Comparison of ENCODE assay signal across 14 cellular contexts in genomic region chr2:96602330-96602823, GRCh38. TPM values are rescaled to one million over a fixed set of nuclear protein-coding genes. Genes with fewer than 3 reads are reported as not detected.
A peak's percentile ranks its signal among the peaks of the same experiment; 100 is the strongest.
DNase-seq lines count a peak whose midpoint lies in the region; ATAC-seq, FAIRE-seq and TF ChIP-seq lines count a peak whose summit lies in the region.
"Had no signal": no experiment of that assay in that cellular context is flagged by ENCODE, and none has a peak within 500 bp of the region (broad histone marks: within the 10 kb centered on the region; RNA-seq: fewer than 3 reads in every experiment).

No MANE protein-coding gene starts in this region.

- peaks cover 5% of the 10 kb centered on the region for H3K4me1 ChIP-seq in CD4-positive, CD25-positive, alpha-beta regulatory T cell (ENCODE audit: control insufficient read depth, insufficient read depth, low read length, poor library complexity, severe bottlenecking)
- H3K4me1 ChIP-seq in HEK293 (ENCODE audit: control insufficient read depth, insufficient read depth, low read length) (no peaks in the 10 kb centered on the region), HepG2 (ENCODE audit: insufficient read depth, low read length) (peaks cover 28% of the 10 kb centered on the region), suprapubic skin (no peaks in the 10 kb centered on the region)

- peak overlapping the region; percentile 47 for H3K4me2 ChIP-seq in HepG2 (ENCODE audit: low read depth, low read length)

- H4K20me1 ChIP-seq in HepG2 (ENCODE audit: insufficient read depth, low read length), result no peaks in the 10 kb centered on the region

- no peaks in the 10 kb centered on the region for H3K27me3 Mint-ChIP-seq in CD4-positive, CD25-positive, alpha-beta regulatory T cell
- H3K27me3 Mint-ChIP-seq in activated T-helper 17 cell treated with anti-CD3 and anti-CD28 coated beads, Interleukin-2, amount 50 U/mL, for 72 hours, result no peaks in the 10 kb centered on the region

- CTCF ChIA-PET in HEK293 (lab: Yijun Ruan, JAX), result interaction anchor here (0.5 to 1.6 kb wide), 4 partner anchors 28 to 510 kb away, joined by 3 to 6 read pairs (median 3); no protein-coding TSS in a partner anchor
- CTCF ChIA-PET in HepG2 (lab: Yijun Ruan, JAX; ENCODE audit: low intra/inter-chr PET ratio, low total read pairs), result no interaction called here

- intact Hi-C loops in HepG2 (cut with micrococcal nuclease; ENCODE audit: unreplicated experiment), result loop anchor here (5.0 to 10.0 kb wide), 6 partner anchors 35 to 350 kb away; partner anchors contain the start of genes CNNM3, CNNM4 and KANSL3

- H3K36me3 ChIP-seq in CD4-positive, CD25-positive, alpha-beta regulatory T cell (ENCODE audit: control insufficient read depth, insufficient read depth, low read length), result peaks cover 82% of the 10 kb centered on the region
- H3K36me3 ChIP-seq in HEK293 (ENCODE audit: control insufficient read depth in 2 of 2, insufficient read depth in 1 of 2, low read length in 2 of 2), result peaks cover 48 to 95% of the 10 kb centered on the region in 2 experiments
- H3K36me3 ChIP-seq in HepG2 (replicated peaks in 1 of 2; ENCODE audit: control insufficient read depth in 1 of 2, insufficient read depth in 2 of 2, low read length in 2 of 2), result peaks cover 45 to 86% of the 10 kb centered on the region in 2 experiments
- H3K36me3 ChIP-seq in suprapubic skin, result peaks cover 95% of the 10 kb centered on the region

- no peak for FAIRE-seq in HepG2 (lab: Jason Lieb, UNC)
- FAIRE-seq: endothelial cell of umbilical vein had no signal

- no peak overlapping the region for H3K9ac ChIP-seq in HepG2 (ENCODE audit: insufficient read depth, low read depth, low read length)

- H3K4me1 Mint-ChIP-seq in CD4-positive, CD25-positive, alpha-beta regulatory T cell, result peaks cover 0 to 18% (median 10%) of the 10 kb centered on the region in 4 donors
- H3K4me1 Mint-ChIP-seq in activated T-helper 17 cell treated with anti-CD3 and anti-CD28 coated beads, Interleukin-2, amount 50 U/mL, for 72 hours, result peaks cover 21% of the 10 kb centered on the region

- H3K4me3 ChIP-seq in CD4-positive, CD25-positive, alpha-beta regulatory T cell (ENCODE audit: low read depth, low read length), result no peak overlapping the region
- H3K4me3 ChIP-seq in HEK293 (ENCODE audit: low read depth, low read length) (no peak overlapping the region), HepG2 (replicated peaks in 1 of 3; ENCODE audit: insufficient read depth in 1 of 3, low read depth in 2 of 3, low read length in 3 of 3) (peak overlapping the region in 1 of 3 experiments; percentile 20; a peak in 1 of 6 replicates), suprapubic skin (no peak overlapping the region)
- H3K4me3 ChIP-seq: SJSA1 had no signal

- BruUV-seq in HepG2 (replicated peaks; lab: Mats Ljungman, UMichigan), result no TSS peak

- H2AFZ ChIP-seq in HepG2 (ENCODE audit: low read length), result no peak overlapping the region

- no peak overlapping the region for H3K27ac ChIP-seq in CD4-positive, CD25-positive, alpha-beta regulatory T cell (ENCODE audit: insufficient read depth, low read length, poor library complexity, severe bottlenecking)
- H3K27ac ChIP-seq in HEK293 (ENCODE audit: extremely low read depth, low read depth, low read length) (no peak overlapping the region), HepG2 (ENCODE audit: extremely low read length, insufficient read depth, low read length) (peak overlapping the region; percentile 67), suprapubic skin (no peak overlapping the region)
- H3K27ac ChIP-seq: HL-60, SJSA1 had no signal

- peaks cover 73% of the 10 kb centered on the region for H3K36me3 Mint-ChIP-seq in CD4-positive, CD25-positive, alpha-beta regulatory T cell
- peaks cover 100% of the 10 kb centered on the region for H3K36me3 Mint-ChIP-seq in activated T-helper 17 cell treated with anti-CD3 and anti-CD28 coated beads, Interleukin-2, amount 50 U/mL, for 72 hours (ENCODE audit: low read depth)

- TF ChIP-seq EP300 in HepG2 (IDR thresholded peaks at IDR 0.05; ENCODE audit: low read depth in 2 of 2, low read length in 2 of 2) (no peak), HepG2 (CRISPR knock-in tag; IDR thresholded peaks at IDR 0.05; ENCODE audit: borderline replicate concordance) (no peak), suprapubic skin (IDR thresholded peaks at IDR 0.05) (no peak)

- no peaks in the 10 kb centered on the region for H3K9me3 ChIP-seq in CD4-positive, CD25-positive, alpha-beta regulatory T cell (ENCODE audit: control insufficient read depth in 2 of 2, low read length in 2 of 2)
- H3K9me3 ChIP-seq in HEK293 (ENCODE audit: control insufficient read depth, insufficient read depth, low read depth, low read length) (no peaks in the 10 kb centered on the region), HepG2 (ENCODE audit: low read length) (no peaks in the 10 kb centered on the region), suprapubic skin (no peaks in the 10 kb centered on the region)
- H3K9me3 ChIP-seq: SJSA1 had no signal

- no peaks in the 10 kb centered on the region for H3K27me3 ChIP-seq in CD4-positive, CD25-positive, alpha-beta regulatory T cell (ENCODE audit: control insufficient read depth, insufficient read depth, low read length)
- H3K27me3 ChIP-seq in HepG2 (ENCODE audit: control insufficient read depth in 1 of 2, insufficient read depth in 2 of 2, low read length in 2 of 2), result no peaks in the 10 kb centered on the region
- H3K27me3 ChIP-seq in suprapubic skin, result no peaks in the 10 kb centered on the region
- H3K27me3 ChIP-seq: SJSA1 had no signal

- WGBS in HepG2 (ENCODE audit: low lambda C conversion rate), result no CpG with 5 or more reads among the region's 2 CpGs
- 100% methylated on average over 1 of the region's 2 CpGs for WGBS in suprapubic skin

- in situ Hi-C loops in HepG2 (cut with HindIII; ENCODE audit: extremely low pct_ligation_motif_present, low pct_unique_long_range_greater_than_20kb), result no loop called here

- DNase-seq in CD4-positive, CD25-positive, alpha-beta regulatory T cell, result peak in 2 of 3 donors; percentile 11 to 53
- DNase-seq in HepG2 (ENCODE audit: low spot score) (peak; percentile 25), germinal center (ENCODE audit: low spot score) (no peak), SHP77 treated with DMSO at 0.1 percent for 48 hours (lab: John Stamatoyannopoulos, UW) (no peak), suprapubic skin (ENCODE audit: low spot score in 2 of 2) (no peak)
- DNase-seq: C1 segment of cervical spinal cord had no signal

- H3K4me3 Mint-ChIP-seq in CD4-positive, CD25-positive, alpha-beta regulatory T cell, result no peak overlapping the region
- no peak overlapping the region for H3K4me3 Mint-ChIP-seq in activated T-helper 17 cell treated with anti-CD3 and anti-CD28 coated beads, Interleukin-2, amount 50 U/mL, for 72 hours

- no peak for TF ChIP-seq CTCF in HEK293 (tag by site-specific recombination; IDR thresholded peaks at IDR 0.05)
- TF ChIP-seq CTCF in HepG2 (CRISPR knock-in tag; IDR thresholded peaks at IDR 0.05), result peak; percentile 64
- TF ChIP-seq CTCF in suprapubic skin (IDR thresholded peaks at IDR 0.05), result no peak

- TF ChIP-seq POLR2A in HepG2 (IDR thresholded peaks at IDR 0.05; ENCODE audit: insufficient read depth in 1 of 2, low read depth in 2 of 2, low read length in 2 of 2), result no peak
- no peak for TF ChIP-seq POLR2A in suprapubic skin (IDR thresholded peaks at IDR 0.05)

- H3K27ac Mint-ChIP-seq in CD4-positive, CD25-positive, alpha-beta regulatory T cell, result peak overlapping the region; percentile 29 to 80 (median 62)
- peak overlapping the region; percentile 85 for H3K27ac Mint-ChIP-seq in activated T-helper 17 cell treated with anti-CD3 and anti-CD28 coated beads, Interleukin-2, amount 50 U/mL, for 72 hours

- no peaks in the 10 kb centered on the region for H3K9me3 Mint-ChIP-seq in CD4-positive, CD25-positive, alpha-beta regulatory T cell
- no peaks in the 10 kb centered on the region for H3K9me3 Mint-ChIP-seq in activated T-helper 17 cell treated with anti-CD3 and anti-CD28 coated beads, Interleukin-2, amount 50 U/mL, for 72 hours
- H3K9me3 Mint-ChIP-seq: activated T-cell treated with anti-CD3 and anti-CD28 coated beads, Interleukin-2, amount 50 U/mL, for 72 hours had no signal

- H3K79me2 ChIP-seq in HepG2 (ENCODE audit: insufficient read depth, low read length), result no peaks in the 10 kb centered on the region

- TF ChIP-seq RAD21 in HepG2 (CRISPR knock-in tag; IDR thresholded peaks at IDR 0.05), result no peak

- POLR2A ChIA-PET in HEK293 (lab: Yijun Ruan, JAX), result interaction anchor here (0.5 kb wide), 1 partner anchor 130 kb away, joined by 6 read pairs; no protein-coding TSS in a partner anchor
- POLR2A ChIA-PET in HepG2 (lab: Yijun Ruan, JAX), result interaction anchor here (0.9 to 2.0 kb wide), 5 partner anchors 9 to 256 kb away, joined by 3 to 5 read pairs (median 4); partner anchors contain the start of genes ANKRD39 and CNNM3

- ATAC-seq in CD4-positive, CD25-positive, alpha-beta regulatory T cell (ENCODE audit: low read depth in 2 of 2), result peak in 1 of 2 donors; percentile 33
- ATAC-seq in activated T-helper 17 cell treated with anti-CD3 and anti-CD28 coated beads, Interleukin-2, amount 50 U/mL, for 72 hours (replicated peaks), result no peak
- ATAC-seq in HepG2 (peak; percentile 10), HG03108 (IDR thresholded peaks at IDR 0.05; ENCODE audit: unreplicated experiment) (no peak)

RNA-seq across cellular contexts. Expression of gene KANSL3, which starts 35.7 kb away (rescaled TPM):
- total RNA-seq in CD4-positive, CD25-positive, alpha-beta regulatory T cell, result 55.6 TPM
- 10 to 100 TPM; 11.2 to 17.9 (median 13.6) TPM for polyA plus RNA-seq in CD4-positive, CD25-positive, alpha-beta regulatory T cell
- 10 to 100 TPM; 59.5 to 59.7 TPM for total RNA-seq in activated T-helper 17 cell treated with anti-CD3 and anti-CD28 coated beads, Interleukin-2, amount 50 U/mL, for 72 hours
- total RNA-seq in HepG2 (2016; rRNA removed; fragmentation: Illumina TruSeq; extraction: Trizol), result 37.3 and 43.9 TPM in 2 replicates
- 7.8 and 8.3 TPM in 2 replicates for total RNA-seq in HepG2 (2016; cell fraction: cytosol; rRNA removed; fragmentation: Illumina TruSeq; extraction: Trizol; ENCODE audit: low read depth)
- 35.6 and 36.6 TPM in 2 replicates for total RNA-seq in HepG2 (2016; cell fraction: insoluble cytoplasmic fraction; rRNA removed; fragmentation: Illumina TruSeq; extraction: Trizol)
- total RNA-seq in HepG2 (2016; cell fraction: membrane; rRNA removed; fragmentation: Illumina TruSeq; extraction: Trizol), result 26.4 and 26.5 TPM in 2 replicates
- total RNA-seq in HepG2 (2016; cell fraction: nucleus; rRNA removed; fragmentation: Illumina TruSeq; extraction: Trizol), result 40.0 and 44.1 TPM in 2 replicates
- polyA plus RNA-seq in HepG2 (2011; rRNA removed), result 20.8 and 28.2 TPM in 2 replicates
- 17.0 and 17.8 TPM in 2 replicates for polyA plus RNA-seq in HepG2 (2011; cell fraction: cytosol; rRNA removed)
- polyA plus RNA-seq in HepG2 (2011; cell fraction: nucleus; rRNA removed), result 63.0 and 65.8 TPM in 2 replicates
- 28.9 and 35.1 TPM in 2 replicates for polyA plus RNA-seq in HepG2 (2012)
- 3.4 TPM in 2 replicates for polyA plus RNA-seq in HepG2 (2016; cell fraction: cytosol; fragmentation: Illumina TruSeq; extraction: Trizol; ENCODE audit: low read depth)
- polyA plus RNA-seq in HepG2 (2016; cell fraction: insoluble cytoplasmic fraction; fragmentation: Illumina TruSeq; extraction: Trizol; ENCODE audit: low read depth), result 26.9 and 34.3 TPM in 2 replicates
- 12.0 and 12.5 TPM in 2 replicates for polyA plus RNA-seq in HepG2 (2016; cell fraction: membrane; fragmentation: Illumina TruSeq; extraction: Trizol; ENCODE audit: low read depth)
- polyA plus RNA-seq in HepG2 (2016; cell fraction: nucleus; fragmentation: Illumina TruSeq; extraction: Trizol; ENCODE audit: insufficient read depth, low read depth), result 50.8 and 58.3 TPM in 2 replicates
- 85.2 and 180 TPM in 2 replicates for polyA minus RNA-seq in HepG2 (2011; rRNA and poly(A)+ RNA removed; ENCODE audit: low replicate concordance)
- polyA minus RNA-seq in HepG2 (2011; cell fraction: cytosol; rRNA and poly(A)+ RNA removed), result 19.0 and 20.2 TPM in 2 replicates
- polyA minus RNA-seq in HepG2 (2011; cell fraction: nucleus; rRNA and poly(A)+ RNA removed), result 73.1 and 81.1 TPM in 2 replicates
- 10 to 100 TPM; 29.3 to 70.5 (median 37.4) TPM for total RNA-seq in suprapubic skin

RNA-seq across cellular contexts. Expression of gene FER1L5, which starts 40.2 kb away (rescaled TPM):
- not detected for total RNA-seq in CD4-positive, CD25-positive, alpha-beta regulatory T cell
- under 1 TPM in 2 of 4 donors, not detected in 2; 0.03 TPM for polyA plus RNA-seq in CD4-positive, CD25-positive, alpha-beta regulatory T cell
- not detected for total RNA-seq in activated T-helper 17 cell treated with anti-CD3 and anti-CD28 coated beads, Interleukin-2, amount 50 U/mL, for 72 hours
- total RNA-seq in HepG2 (2016; rRNA removed; fragmentation: Illumina TruSeq; extraction: Trizol) (0.02 TPM in 1 of 2 replicates, not detected in the other), suprapubic skin (not detected)
- not detected in 2 replicates for total RNA-seq in HepG2 (2016; cell fraction: cytosol; rRNA removed; fragmentation: Illumina TruSeq; extraction: Trizol; ENCODE audit: low read depth)
- 0.02 TPM in 1 of 2 replicates, not detected in the other for total RNA-seq in HepG2 (2016; cell fraction: insoluble cytoplasmic fraction; rRNA removed; fragmentation: Illumina TruSeq; extraction: Trizol)
- total RNA-seq in HepG2 (2016; cell fraction: membrane; rRNA removed; fragmentation: Illumina TruSeq; extraction: Trizol), result 0.03 TPM in 1 of 2 replicates, not detected in the other
- 0.12 and 0.16 TPM in 2 replicates for total RNA-seq in HepG2 (2016; cell fraction: nucleus; rRNA removed; fragmentation: Illumina TruSeq; extraction: Trizol)
- polyA plus RNA-seq in HepG2 (2011; rRNA removed), result 0.08 and 0.22 TPM in 2 replicates
- 0.01 and 0.03 TPM in 2 replicates for polyA plus RNA-seq in HepG2 (2011; cell fraction: cytosol; rRNA removed)
- 1.2 and 1.4 TPM in 2 replicates for polyA plus RNA-seq in HepG2 (2011; cell fraction: nucleus; rRNA removed)
- 0.09 and 0.15 TPM in 2 replicates for polyA plus RNA-seq in HepG2 (2012)
- polyA plus RNA-seq in HepG2 (2016; cell fraction: cytosol; fragmentation: Illumina TruSeq; extraction: Trizol; ENCODE audit: low read depth), result not detected in 2 replicates
- polyA plus RNA-seq in HepG2 (2016; cell fraction: insoluble cytoplasmic fraction; fragmentation: Illumina TruSeq; extraction: Trizol; ENCODE audit: low read depth), result not detected in 2 replicates
- not detected in 2 replicates for polyA plus RNA-seq in HepG2 (2016; cell fraction: membrane; fragmentation: Illumina TruSeq; extraction: Trizol; ENCODE audit: low read depth)
- polyA plus RNA-seq in HepG2 (2016; cell fraction: nucleus; fragmentation: Illumina TruSeq; extraction: Trizol; ENCODE audit: insufficient read depth, low read depth), result 0.12 and 0.25 TPM in 2 replicates
- polyA minus RNA-seq in HepG2 (2011; rRNA and poly(A)+ RNA removed; ENCODE audit: low replicate concordance), result 0.07 and 0.16 TPM in 2 replicates
- polyA minus RNA-seq in HepG2 (2011; cell fraction: cytosol; rRNA and poly(A)+ RNA removed), result not detected in 2 replicates
- polyA minus RNA-seq in HepG2 (2011; cell fraction: nucleus; rRNA and poly(A)+ RNA removed), result 0.25 and 0.26 TPM in 2 replicates
- total RNA-seq: activated T-cell treated with anti-CD3 and anti-CD28 coated beads, Interleukin-2, amount 50 U/mL, for 72 hours; endothelial cell of umbilical vein; SJSA1; subcutaneous adipose tissue had no signal
- polyA plus RNA-seq: endothelial cell of umbilical vein had no signal

Comparison
In these comparisons a context has a peak if more than half of its experiments do, and no peak if none do; other contexts are left out.
1. DNase-seq: peak in CD4-positive, CD25-positive, alpha-beta regulatory T cell (2 of 3) and HepG2 (single experiment); none in germinal center (single experiment), SHP77 treated with DMSO at 0.1 percent for 48 hours (single experiment) and suprapubic skin (0 of 2).